Comparison of ENCODE assay signal across 1 cellular context in the genomic region with DNA sequence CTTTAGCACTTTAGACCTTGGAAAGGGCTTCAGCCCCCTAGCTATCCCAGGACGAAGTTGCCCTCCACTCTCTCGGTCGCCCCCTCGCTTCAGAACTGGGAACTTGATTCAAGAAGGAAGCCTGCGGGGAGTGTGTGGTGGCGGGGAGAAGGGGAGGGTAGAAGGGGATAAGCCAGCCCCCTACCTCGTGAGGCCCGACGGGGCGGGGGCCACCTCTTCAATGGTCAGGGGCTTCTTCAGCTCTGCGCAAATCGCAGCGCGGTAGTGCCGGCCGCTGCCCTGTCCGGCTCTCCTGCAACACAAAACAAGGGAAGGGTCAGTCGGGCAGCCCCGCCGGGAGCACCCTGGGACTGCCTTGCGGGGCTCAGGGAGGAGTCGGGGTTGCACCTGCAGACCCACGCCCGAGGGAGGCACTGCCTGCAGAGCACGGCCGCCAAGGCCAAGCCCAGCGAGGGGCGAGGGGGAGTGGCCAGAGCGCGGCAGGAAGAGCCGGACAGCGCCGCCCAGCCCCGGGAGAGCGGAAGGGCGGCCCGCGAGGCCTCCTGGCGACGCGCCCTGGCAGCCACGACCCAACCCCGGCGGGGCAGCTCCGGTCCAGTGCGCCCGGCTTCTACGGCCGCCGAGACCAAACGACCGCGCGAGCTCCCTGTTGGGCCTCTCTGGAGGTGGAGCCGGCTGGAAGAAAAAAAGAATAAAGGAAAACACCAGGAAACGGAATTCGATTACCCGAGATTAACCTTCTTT.
TF ChIP-seq lines count a peak whose summit lies in the region.

No MANE protein-coding gene starts in this region.

TF ChIP-seq in HepG2, 621 proteins besides CTCF, POLR2A, EP300 and RAD21 (continued from another document and continues in another):
- TF ChIP-seq ARID2 (CRISPR knock-in tag; IDR thresholded peaks at IDR 0.05; ENCODE audit: borderline replicate concordance) (peak; percentile 82; the same call in 1 of the 2 replicates), ZNF709 (CRISPR knock-in tag; IDR thresholded peaks at IDR 0.05) (peak; percentile 49; the same call in 1 of the 2 replicates), ZNF768 (CRISPR knock-in tag; IDR thresholded peaks at IDR 0.05) (peak; percentile 66; the same call in 1 of the 2 replicates), WIZ (CRISPR knock-in tag; IDR thresholded peaks at IDR 0.05) (peak; percentile 47; the same call in 1 of the 2 replicates), SOX6 (IDR thresholded peaks at IDR 0.05) (no peak), SOX6 (CRISPR knock-in tag; IDR thresholded peaks at IDR 0.05) (peak; percentile 72), ZNF883 (CRISPR knock-in tag; IDR thresholded peaks at IDR 0.05; ENCODE audit: not compliant biosample characterization) (peak; percentile 23), ZMYM4 (CRISPR knock-in tag; IDR thresholded peaks at IDR 0.05) (peak; percentile 98), EEA1 (CRISPR knock-in tag; IDR thresholded peaks at IDR 0.05; ENCODE audit: borderline replicate concordance) (peak; percentile 48; the same call in 1 of the 2 replicates), HNRNPL (IDR thresholded peaks at IDR 0.05; ENCODE audit: low read depth, low read length) (0 out of 2 replicates have a peak, but pooled peaks have one; percentile 38), RFX3 (CRISPR knock-in tag; IDR thresholded peaks at IDR 0.05) (no peak), SRY (CRISPR knock-in tag; IDR thresholded peaks at IDR 0.05) (peak; percentile 50; the same call in 1 of the 2 replicates), MIER3 (CRISPR knock-in tag; IDR thresholded peaks at IDR 0.05; ENCODE audit: borderline replicate concordance) (no peak), SMARCC2 (IDR thresholded peaks at IDR 0.05) (no peak), ZEB1 (IDR thresholded peaks at IDR 0.05; ENCODE audit: insufficient replicate concordance, low read depth) (no peak), ZNF550 (CRISPR knock-in tag; IDR thresholded peaks at IDR 0.05; ENCODE audit: borderline replicate concordance) (no peak), IRF2 (CRISPR knock-in tag; IDR thresholded peaks at IDR 0.05) (peak; percentile 56; the same call in 1 of the 2 replicates), AHR (CRISPR knock-in tag; IDR thresholded peaks at IDR 0.05) (peak; percentile 55; the same call in 1 of the 2 replicates), ZNF644 (CRISPR knock-in tag; IDR thresholded peaks at IDR 0.05; ENCODE audit: low read depth) (0 out of 2 replicates have a peak, but pooled peaks have one; percentile 20), ZBTB42 (CRISPR knock-in tag; IDR thresholded peaks at IDR 0.05) (no peak), SPEN (CRISPR knock-in tag; IDR thresholded peaks at IDR 0.05; ENCODE audit: low read depth) (peak; percentile 74), NBN (conservative IDR thresholded peaks at IDR 0.05) (no peak), ZNF329 (CRISPR knock-in tag; IDR thresholded peaks at IDR 0.05; ENCODE audit: low read depth) (0 out of 2 replicates have a peak, but pooled peaks have one; percentile 57), ZNF10 (CRISPR knock-in tag; IDR thresholded peaks at IDR 0.05; ENCODE audit: borderline replicate concordance, low read depth) (0 out of 2 replicates have a peak, but pooled peaks have one; percentile 42), HCFC1 (IDR thresholded peaks at IDR 0.05; ENCODE audit: low read depth, low read length) (no peak), CAMTA2 (CRISPR knock-in tag; IDR thresholded peaks at IDR 0.05; ENCODE audit: borderline replicate concordance) (0 out of 2 replicates have a peak, but pooled peaks have one; percentile 39), ZNF607 (CRISPR knock-in tag; IDR thresholded peaks at IDR 0.05; ENCODE audit: borderline replicate concordance) (peak; percentile 91; the same call in 1 of the 2 replicates), HIVEP1 (CRISPR knock-in tag; IDR thresholded peaks at IDR 0.05) (peak; percentile 22; the same call in 1 of the 2 replicates), ZNF441 (CRISPR knock-in tag; IDR thresholded peaks at IDR 0.05; ENCODE audit: borderline replicate concordance) (peak; percentile 83), CBX2 (IDR thresholded peaks at IDR 0.05; ENCODE audit: low read depth, low read length) (no peak), CBX2 (CRISPR knock-in tag; IDR thresholded peaks at IDR 0.05; ENCODE audit: low read depth) (no peak), ZBTB7A (CRISPR knock-in tag; IDR thresholded peaks at IDR 0.05) (peak; percentile 87), ZNF737 (CRISPR knock-in tag; IDR thresholded peaks at IDR 0.05; ENCODE audit: borderline replicate concordance) (no peak), FOXO1 (CRISPR knock-in tag; IDR thresholded peaks at IDR 0.05) (peak; percentile 60; the same call in 1 of the 2 replicates)
- TF ChIP-seq, protein P1, sequence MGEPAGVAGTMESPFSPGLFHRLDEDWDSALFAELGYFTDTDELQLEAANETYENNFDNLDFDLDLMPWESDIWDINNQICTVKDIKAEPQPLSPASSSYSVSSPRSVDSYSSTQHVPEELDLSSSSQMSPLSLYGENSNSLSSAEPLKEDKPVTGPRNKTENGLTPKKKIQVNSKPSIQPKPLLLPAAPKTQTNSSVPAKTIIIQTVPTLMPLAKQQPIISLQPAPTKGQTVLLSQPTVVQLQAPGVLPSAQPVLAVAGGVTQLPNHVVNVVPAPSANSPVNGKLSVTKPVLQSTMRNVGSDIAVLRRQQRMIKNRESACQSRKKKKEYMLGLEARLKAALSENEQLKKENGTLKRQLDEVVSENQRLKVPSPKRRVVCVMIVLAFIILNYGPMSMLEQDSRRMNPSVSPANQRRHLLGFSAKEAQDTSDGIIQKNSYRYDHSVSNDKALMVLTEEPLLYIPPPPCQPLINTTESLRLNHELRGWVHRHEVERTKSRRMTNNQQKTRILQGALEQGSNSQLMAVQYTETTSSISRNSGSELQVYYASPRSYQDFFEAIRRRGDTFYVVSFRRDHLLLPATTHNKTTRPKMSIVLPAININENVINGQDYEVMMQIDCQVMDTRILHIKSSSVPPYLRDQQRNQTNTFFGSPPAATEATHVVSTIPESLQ (CRISPR knock-in tag; conservative IDR thresholded peaks at IDR 0.05): no peak
- TF ChIP-seq, protein P2, sequence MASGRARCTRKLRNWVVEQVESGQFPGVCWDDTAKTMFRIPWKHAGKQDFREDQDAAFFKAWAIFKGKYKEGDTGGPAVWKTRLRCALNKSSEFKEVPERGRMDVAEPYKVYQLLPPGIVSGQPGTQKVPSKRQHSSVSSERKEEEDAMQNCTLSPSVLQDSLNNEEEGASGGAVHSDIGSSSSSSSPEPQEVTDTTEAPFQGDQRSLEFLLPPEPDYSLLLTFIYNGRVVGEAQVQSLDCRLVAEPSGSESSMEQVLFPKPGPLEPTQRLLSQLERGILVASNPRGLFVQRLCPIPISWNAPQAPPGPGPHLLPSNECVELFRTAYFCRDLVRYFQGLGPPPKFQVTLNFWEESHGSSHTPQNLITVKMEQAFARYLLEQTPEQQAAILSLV (CRISPR knock-in tag; IDR thresholded peaks at IDR 0.05; ENCODE audit: borderline replicate concordance): peak; percentile 86; the same call in 1 of the 2 replicates
- TF ChIP-seq, protein P3, sequence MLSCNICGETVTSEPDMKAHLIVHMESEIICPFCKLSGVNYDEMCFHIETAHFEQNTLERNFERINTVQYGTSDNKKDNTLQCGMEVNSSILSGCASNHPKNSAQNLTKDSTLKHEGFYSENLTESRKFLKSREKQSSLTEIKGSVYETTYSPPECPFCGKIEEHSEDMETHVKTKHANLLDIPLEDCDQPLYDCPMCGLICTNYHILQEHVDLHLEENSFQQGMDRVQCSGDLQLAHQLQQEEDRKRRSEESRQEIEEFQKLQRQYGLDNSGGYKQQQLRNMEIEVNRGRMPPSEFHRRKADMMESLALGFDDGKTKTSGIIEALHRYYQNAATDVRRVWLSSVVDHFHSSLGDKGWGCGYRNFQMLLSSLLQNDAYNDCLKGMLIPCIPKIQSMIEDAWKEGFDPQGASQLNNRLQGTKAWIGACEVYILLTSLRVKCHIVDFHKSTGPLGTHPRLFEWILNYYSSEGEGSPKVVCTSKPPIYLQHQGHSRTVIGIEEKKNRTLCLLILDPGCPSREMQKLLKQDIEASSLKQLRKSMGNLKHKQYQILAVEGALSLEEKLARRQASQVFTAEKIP (CRISPR knock-in tag; IDR thresholded peaks at IDR 0.05; ENCODE audit: borderline replicate concordance): no peak
- TF ChIP-seq, protein P4, sequence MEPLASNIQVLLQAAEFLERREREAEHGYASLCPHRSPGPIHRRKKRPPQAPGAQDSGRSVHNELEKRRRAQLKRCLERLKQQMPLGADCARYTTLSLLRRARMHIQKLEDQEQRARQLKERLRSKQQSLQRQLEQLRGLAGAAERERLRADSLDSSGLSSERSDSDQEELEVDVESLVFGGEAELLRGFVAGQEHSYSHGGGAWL (CRISPR knock-in tag; IDR thresholded peaks at IDR 0.05): peak; percentile 63
- TF ChIP-seq, protein P5, sequence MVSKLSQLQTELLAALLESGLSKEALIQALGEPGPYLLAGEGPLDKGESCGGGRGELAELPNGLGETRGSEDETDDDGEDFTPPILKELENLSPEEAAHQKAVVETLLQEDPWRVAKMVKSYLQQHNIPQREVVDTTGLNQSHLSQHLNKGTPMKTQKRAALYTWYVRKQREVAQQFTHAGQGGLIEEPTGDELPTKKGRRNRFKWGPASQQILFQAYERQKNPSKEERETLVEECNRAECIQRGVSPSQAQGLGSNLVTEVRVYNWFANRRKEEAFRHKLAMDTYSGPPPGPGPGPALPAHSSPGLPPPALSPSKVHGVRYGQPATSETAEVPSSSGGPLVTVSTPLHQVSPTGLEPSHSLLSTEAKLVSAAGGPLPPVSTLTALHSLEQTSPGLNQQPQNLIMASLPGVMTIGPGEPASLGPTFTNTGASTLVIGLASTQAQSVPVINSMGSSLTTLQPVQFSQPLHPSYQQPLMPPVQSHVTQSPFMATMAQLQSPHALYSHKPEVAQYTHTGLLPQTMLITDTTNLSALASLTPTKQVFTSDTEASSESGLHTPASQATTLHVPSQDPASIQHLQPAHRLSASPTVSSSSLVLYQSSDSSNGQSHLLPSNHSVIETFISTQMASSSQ (IDR thresholded peaks at IDR 0.05; ENCODE audit: low read depth): no peak
- TF ChIP-seq, protein P5 (CRISPR knock-in tag; IDR thresholded peaks at IDR 0.05; ENCODE audit: borderline replicate concordance): peak; percentile 65; the same call in 1 of the 2 replicates
- TF ChIP-seq, protein P6, sequence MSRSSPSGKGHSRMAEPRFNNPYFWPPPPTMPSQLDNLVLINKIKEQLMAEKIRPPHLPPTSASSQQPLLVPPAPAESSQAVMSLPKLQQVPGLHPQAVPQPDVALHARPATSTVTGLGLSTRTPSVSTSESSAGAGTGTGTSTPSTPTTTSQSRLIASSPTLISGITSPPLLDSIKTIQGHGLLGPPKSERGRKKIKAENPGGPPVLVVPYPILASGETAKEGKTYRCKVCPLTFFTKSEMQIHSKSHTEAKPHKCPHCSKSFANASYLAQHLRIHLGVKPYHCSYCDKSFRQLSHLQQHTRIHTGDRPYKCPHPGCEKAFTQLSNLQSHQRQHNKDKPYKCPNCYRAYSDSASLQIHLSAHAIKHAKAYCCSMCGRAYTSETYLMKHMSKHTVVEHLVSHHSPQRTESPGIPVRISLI (CRISPR knock-in tag; IDR thresholded peaks at IDR 0.05; ENCODE audit: borderline replicate concordance): peak; percentile 61; the same call in 1 of the 2 replicates
- TF ChIP-seq, protein P7, sequence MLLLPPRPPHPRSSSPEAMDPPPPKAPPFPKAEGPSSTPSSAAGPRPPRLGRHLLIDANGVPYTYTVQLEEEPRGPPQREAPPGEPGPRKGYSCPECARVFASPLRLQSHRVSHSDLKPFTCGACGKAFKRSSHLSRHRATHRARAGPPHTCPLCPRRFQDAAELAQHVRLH (CRISPR knock-in tag; IDR thresholded peaks at IDR 0.05; ENCODE audit: borderline replicate concordance, low read depth): peak; percentile 98
- TF ChIP-seq, protein P8, sequence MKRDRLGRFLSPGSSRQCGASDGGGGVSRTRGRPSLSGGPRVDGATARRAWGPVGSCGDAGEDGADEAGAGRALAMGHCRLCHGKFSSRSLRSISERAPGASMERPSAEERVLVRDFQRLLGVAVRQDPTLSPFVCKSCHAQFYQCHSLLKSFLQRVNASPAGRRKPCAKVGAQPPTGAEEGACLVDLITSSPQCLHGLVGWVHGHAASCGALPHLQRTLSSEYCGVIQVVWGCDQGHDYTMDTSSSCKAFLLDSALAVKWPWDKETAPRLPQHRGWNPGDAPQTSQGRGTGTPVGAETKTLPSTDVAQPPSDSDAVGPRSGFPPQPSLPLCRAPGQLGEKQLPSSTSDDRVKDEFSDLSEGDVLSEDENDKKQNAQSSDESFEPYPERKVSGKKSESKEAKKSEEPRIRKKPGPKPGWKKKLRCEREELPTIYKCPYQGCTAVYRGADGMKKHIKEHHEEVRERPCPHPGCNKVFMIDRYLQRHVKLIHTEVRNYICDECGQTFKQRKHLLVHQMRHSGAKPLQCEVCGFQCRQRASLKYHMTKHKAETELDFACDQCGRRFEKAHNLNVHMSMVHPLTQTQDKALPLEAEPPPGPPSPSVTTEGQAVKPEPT (CRISPR knock-in tag; IDR thresholded peaks at IDR 0.05; ENCODE audit: low read depth): peak; percentile 85
- TF ChIP-seq, protein P9, sequence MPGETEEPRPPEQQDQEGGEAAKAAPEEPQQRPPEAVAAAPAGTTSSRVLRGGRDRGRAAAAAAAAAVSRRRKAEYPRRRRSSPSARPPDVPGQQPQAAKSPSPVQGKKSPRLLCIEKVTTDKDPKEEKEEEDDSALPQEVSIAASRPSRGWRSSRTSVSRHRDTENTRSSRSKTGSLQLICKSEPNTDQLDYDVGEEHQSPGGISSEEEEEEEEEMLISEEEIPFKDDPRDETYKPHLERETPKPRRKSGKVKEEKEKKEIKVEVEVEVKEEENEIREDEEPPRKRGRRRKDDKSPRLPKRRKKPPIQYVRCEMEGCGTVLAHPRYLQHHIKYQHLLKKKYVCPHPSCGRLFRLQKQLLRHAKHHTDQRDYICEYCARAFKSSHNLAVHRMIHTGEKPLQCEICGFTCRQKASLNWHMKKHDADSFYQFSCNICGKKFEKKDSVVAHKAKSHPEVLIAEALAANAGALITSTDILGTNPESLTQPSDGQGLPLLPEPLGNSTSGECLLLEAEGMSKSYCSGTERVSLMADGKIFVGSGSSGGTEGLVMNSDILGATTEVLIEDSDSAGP (CRISPR knock-in tag; IDR thresholded peaks at IDR 0.05; ENCODE audit: borderline replicate concordance): peak; percentile 86
- TF ChIP-seq, protein P10, sequence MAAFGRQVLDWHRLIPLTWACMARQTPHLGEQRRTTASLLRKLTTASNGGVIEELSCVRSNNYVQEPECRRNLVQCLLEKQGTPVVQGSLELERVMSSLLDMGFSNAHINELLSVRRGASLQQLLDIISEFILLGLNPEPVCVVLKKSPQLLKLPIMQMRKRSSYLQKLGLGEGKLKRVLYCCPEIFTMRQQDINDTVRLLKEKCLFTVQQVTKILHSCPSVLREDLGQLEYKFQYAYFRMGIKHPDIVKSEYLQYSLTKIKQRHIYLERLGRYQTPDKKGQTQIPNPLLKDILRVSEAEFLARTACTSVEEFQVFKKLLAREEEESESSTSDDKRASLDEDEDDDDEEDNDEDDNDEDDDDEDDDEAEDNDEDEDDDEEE (CRISPR knock-in tag; IDR thresholded peaks at IDR 0.05): peak; percentile 65; the same call in 1 of the 2 replicates
